ENCODE assay signal across 17 cellular contexts in genomic region chr5:177024559-177024958, GRCh38. TPM values are rescaled to one million over a fixed set of nuclear protein-coding genes. Genes with fewer than 3 reads are reported as not detected.
DNase-seq lines count a peak whose midpoint lies in the region; ATAC-seq and TF ChIP-seq lines count a peak whose summit lies in the region.
"Had no signal": no experiment of that assay in that cellular context is flagged by ENCODE, and none has a peak within 500 bp of the region (broad histone marks: within the 10 kb centered on the region; RNA-seq: fewer than 3 reads in every experiment).

No MANE protein-coding gene starts in this region.

- DNase-seq in CD4-positive, CD25-positive, alpha-beta regulatory T cell: no peak
- peak; percentile 11 for DNase-seq in GM12865 (ENCODE audit: low read depth)
- DNase-seq in activated naive CD8-positive, alpha-beta T cell treated with anti-CD3 and anti-CD28 coated beads, Interleukin-2, amount 10 ng/mL, durations not matched to agents 7 days and 5 days: no peak
- no peak for DNase-seq in naive thymus-derived CD4-positive, alpha-beta T cell
- no peak for DNase-seq in OCI-M1 (lab: John Stamatoyannopoulos, UW)
- no peak for DNase-seq in GM10248 (ENCODE audit: extremely low spot score)
- DNase-seq: BE2C, dermis blood vessel endothelial cell, heart right ventricle, KBM-7, substantia nigra, WERI-Rb-1 had no signal

- no peak for ATAC-seq in CD4-positive, CD25-positive, alpha-beta regulatory T cell (ENCODE audit: low read depth in 2 of 2)
- ATAC-seq in activated naive CD8-positive, alpha-beta T cell treated with anti-CD3 and anti-CD28 coated beads, Interleukin-2, amount 10 ng/mL, durations not matched to agents 7 days and 5 days (ENCODE audit: low read depth): no peak
- no peak for ATAC-seq in naive thymus-derived CD4-positive, alpha-beta T cell
- ATAC-seq in HG02973 (IDR thresholded peaks at IDR 0.05; ENCODE audit: unreplicated experiment) (no peak), HG03342 (IDR thresholded peaks at IDR 0.05; ENCODE audit: unreplicated experiment) (no peak)
- ATAC-seq: esophagus mucosa, heart right ventricle had no signal

- no peak overlapping the region for H3K27ac ChIP-seq in CD4-positive, CD25-positive, alpha-beta regulatory T cell (ENCODE audit: insufficient read depth, low read length, poor library complexity, severe bottlenecking)
- H3K27ac ChIP-seq in naive thymus-derived CD4-positive, alpha-beta T cell (ENCODE audit: low read depth, low read length): no peak overlapping the region
- H3K27ac ChIP-seq: ascending aorta, heart right ventricle, prostate gland, WERI-Rb-1 had no signal

- H3K27me3 Mint-ChIP-seq in CD4-positive, CD25-positive, alpha-beta regulatory T cell: no peaks in the 10 kb centered on the region
- no peaks in the 10 kb centered on the region for H3K27me3 Mint-ChIP-seq in activated naive CD8-positive, alpha-beta T cell treated with anti-CD3 and anti-CD28 coated beads, Interleukin-2, amount 10 ng/mL, durations not matched to agents 7 days and 5 days
- H3K27me3 Mint-ChIP-seq in naive thymus-derived CD4-positive, alpha-beta T cell: no peaks in the 10 kb centered on the region

- intact Hi-C loops in naive thymus-derived CD4-positive, alpha-beta T cell (cut with micrococcal nuclease): loop anchor here (5.0 to 10.0 kb wide), 3 partner anchors 328 to 530 kb away; partner anchors contain the start of genes FAM193B (in 1 of the 2) and LMAN2 (in 1 of the 2)

- no peaks in the 10 kb centered on the region for H3K27me3 ChIP-seq in CD4-positive, CD25-positive, alpha-beta regulatory T cell (ENCODE audit: control insufficient read depth, insufficient read depth, low read length)
- no peaks in the 10 kb centered on the region for H3K27me3 ChIP-seq in naive thymus-derived CD4-positive, alpha-beta T cell (ENCODE audit: control insufficient read depth in 2 of 2, insufficient read depth in 2 of 2, low read length in 2 of 2)
- H3K27me3 ChIP-seq: ascending aorta, BE2C, heart right ventricle had no signal

- peak overlapping the region; percentile 16 for H3K4me3 ChIP-seq in CD4-positive, CD25-positive, alpha-beta regulatory T cell (ENCODE audit: low read depth, low read length)
- H3K4me3 ChIP-seq in GM12865 (ENCODE audit: low read depth, low read length): no peak overlapping the region
- H3K4me3 ChIP-seq in naive thymus-derived CD4-positive, alpha-beta T cell (ENCODE audit: low read length): no peak overlapping the region
- H3K4me3 ChIP-seq: ascending aorta, heart right ventricle, prostate gland had no signal

- peaks cover 29 to 57% (median 44%) of the 10 kb centered on the region in 4 donors for H3K4me1 Mint-ChIP-seq in CD4-positive, CD25-positive, alpha-beta regulatory T cell
- peaks cover 24% of the 10 kb centered on the region for H3K4me1 Mint-ChIP-seq in activated naive CD8-positive, alpha-beta T cell treated with anti-CD3 and anti-CD28 coated beads, Interleukin-2, amount 10 ng/mL, durations not matched to agents 7 days and 5 days
- H3K4me1 Mint-ChIP-seq in naive thymus-derived CD4-positive, alpha-beta T cell: peaks cover 30 to 66% (median 50%) of the 10 kb centered on the region in 7 donors

- H3K36me3 Mint-ChIP-seq in CD4-positive, CD25-positive, alpha-beta regulatory T cell: peaks cover 16% of the 10 kb centered on the region
- H3K36me3 Mint-ChIP-seq in activated naive CD8-positive, alpha-beta T cell treated with anti-CD3 and anti-CD28 coated beads, Interleukin-2, amount 10 ng/mL, durations not matched to agents 7 days and 5 days: peaks cover 21% of the 10 kb centered on the region
- H3K36me3 Mint-ChIP-seq in naive thymus-derived CD4-positive, alpha-beta T cell: peaks cover 3 to 21% (median 13%) of the 10 kb centered on the region in 5 donors

- H3K9me3 Mint-ChIP-seq in CD4-positive, CD25-positive, alpha-beta regulatory T cell: peaks cover 0 to 2% (median 0%) of the 10 kb centered on the region in 7 donors
- peaks cover 2% of the 10 kb centered on the region for H3K9me3 Mint-ChIP-seq in activated naive CD8-positive, alpha-beta T cell treated with anti-CD3 and anti-CD28 coated beads, Interleukin-2, amount 10 ng/mL, durations not matched to agents 7 days and 5 days
- H3K9me3 Mint-ChIP-seq in naive thymus-derived CD4-positive, alpha-beta T cell: peaks cover 0 to 4% (median 0%) of the 10 kb centered on the region in 11 donors

- CTCF ChIA-PET in naive thymus-derived CD4-positive, alpha-beta T cell (lab: Charles Lee): no interaction called here
- CTCF ChIA-PET in GM10248 (lab: Yijun Ruan, JAX): interaction anchor here (1.0 to 1.3 kb wide), 3 partner anchors 10 to 364 kb away, joined by 3 to 4 read pairs (median 3); no protein-coding TSS in a partner anchor

- H3K36me3 ChIP-seq in CD4-positive, CD25-positive, alpha-beta regulatory T cell (ENCODE audit: control insufficient read depth, insufficient read depth, low read length): peaks cover 6% of the 10 kb centered on the region
- H3K36me3 ChIP-seq in naive thymus-derived CD4-positive, alpha-beta T cell (ENCODE audit: control insufficient read depth in 2 of 3, insufficient read depth in 3 of 3, low read length in 3 of 3): peaks cover 0 to 13% (median 0%) of the 10 kb centered on the region in 3 experiments
- H3K36me3 ChIP-seq: prostate gland, WERI-Rb-1 had no signal

- H3K4me1 ChIP-seq in CD4-positive, CD25-positive, alpha-beta regulatory T cell (ENCODE audit: control insufficient read depth, insufficient read depth, low read length, poor library complexity, severe bottlenecking): peaks cover 28% of the 10 kb centered on the region
- peaks cover 15 to 16% of the 10 kb centered on the region in 2 donors for H3K4me1 ChIP-seq in naive thymus-derived CD4-positive, alpha-beta T cell (ENCODE audit: control insufficient read depth in 2 of 2, insufficient read depth in 2 of 2, low read length in 2 of 2)
- H3K4me1 ChIP-seq: BE2C, prostate gland had no signal

- H3K4me3 Mint-ChIP-seq in CD4-positive, CD25-positive, alpha-beta regulatory T cell: peak overlapping the region; percentile 61 to 88 (median 72)
- peak overlapping the region; percentile 3 for H3K4me3 Mint-ChIP-seq in activated naive CD8-positive, alpha-beta T cell treated with anti-CD3 and anti-CD28 coated beads, Interleukin-2, amount 10 ng/mL, durations not matched to agents 7 days and 5 days
- peak overlapping the region; percentile 3 to 52 (median 22) for H3K4me3 Mint-ChIP-seq in naive thymus-derived CD4-positive, alpha-beta T cell

- peak overlapping the region; percentile 13 to 91 (median 78) for H3K27ac Mint-ChIP-seq in CD4-positive, CD25-positive, alpha-beta regulatory T cell
- H3K27ac Mint-ChIP-seq in activated naive CD8-positive, alpha-beta T cell treated with anti-CD3 and anti-CD28 coated beads, Interleukin-2, amount 10 ng/mL, durations not matched to agents 7 days and 5 days: no peak overlapping the region
- peak overlapping the region in 6 of 9 donors; percentile 0 to 79 (median 40) for H3K27ac Mint-ChIP-seq in naive thymus-derived CD4-positive, alpha-beta T cell

- TF ChIP-seq CTCF in GM12865 (IDR thresholded peaks at IDR 0.05; ENCODE audit: insufficient read depth, low read depth, low read length, missing control alignments): no peak
- TF ChIP-seq CTCF in GM10248 (IDR thresholded peaks at IDR 0.05; ENCODE audit: control extremely low read depth, extremely low read depth, low read depth, missing control alignments): no peak

- no peaks in the 10 kb centered on the region for H3K9me3 ChIP-seq in CD4-positive, CD25-positive, alpha-beta regulatory T cell (ENCODE audit: control insufficient read depth in 2 of 2, low read length in 2 of 2)
- H3K9me3 ChIP-seq in naive thymus-derived CD4-positive, alpha-beta T cell (ENCODE audit: control insufficient read depth in 2 of 3, low read length in 3 of 3): no peaks in the 10 kb centered on the region
- H3K9me3 ChIP-seq: ascending aorta, BE2C, heart right ventricle, prostate gland had no signal

- POLR2A ChIA-PET in activated naive CD8-positive, alpha-beta T cell treated with anti-CD3 and anti-CD28 coated beads, Interleukin-2, amount 10 ng/mL, durations not matched to agents 7 days and 5 days (lab: Charles Lee): interaction anchor here (0.6 kb wide), 1 partner anchor 277 kb away, joined by 4 read pairs; no protein-coding TSS in a partner anchor
- POLR2A ChIA-PET in naive thymus-derived CD4-positive, alpha-beta T cell (lab: Charles Lee): interaction anchor here (2.2 kb wide), 1 partner anchor 18 kb away, joined by 9 read pairs; the partner anchor contains the start of gene UIMC1
- POLR2A ChIA-PET in GM10248 (lab: Yijun Ruan, JAX): no interaction called here

RNA-seq across cellular contexts. Expression of gene ZNF346, which starts 2.1 kb away (rescaled TPM):
- total RNA-seq in CD4-positive, CD25-positive, alpha-beta regulatory T cell: 24.2 TPM
- 10 to 100 TPM; 10.5 to 22.1 (median 14.2) TPM for polyA plus RNA-seq in CD4-positive, CD25-positive, alpha-beta regulatory T cell
- 10 to 100 TPM; 21.7 to 30.7 TPM for total RNA-seq in activated naive CD8-positive, alpha-beta T cell treated with anti-CD3 and anti-CD28 coated beads, Interleukin-2, amount 10 ng/mL, durations not matched to agents 7 days and 5 days
- total RNA-seq in naive thymus-derived CD4-positive, alpha-beta T cell: 10 to 100 TPM; 18.1 to 28.2 (median 24.0) TPM
- 10 to 100 TPM; 13.4 to 23.9 TPM for polyA plus RNA-seq in naive thymus-derived CD4-positive, alpha-beta T cell

RNA-seq across cellular contexts. Expression of gene UIMC1, which starts 18.0 kb away (rescaled TPM):
- total RNA-seq in CD4-positive, CD25-positive, alpha-beta regulatory T cell: 80.7 TPM
- polyA plus RNA-seq in CD4-positive, CD25-positive, alpha-beta regulatory T cell: 10 to 100 TPM; 18.0 to 23.3 (median 21.1) TPM
- total RNA-seq in activated naive CD8-positive, alpha-beta T cell treated with anti-CD3 and anti-CD28 coated beads, Interleukin-2, amount 10 ng/mL, durations not matched to agents 7 days and 5 days: 10 to 100 TPM; 52.8 to 54.1 TPM
- 10 to 100 TPM; 52.9 to 60.8 (median 59.9) TPM for total RNA-seq in naive thymus-derived CD4-positive, alpha-beta T cell
- 10 to 100 TPM; 17.5 to 37.0 TPM for polyA plus RNA-seq in naive thymus-derived CD4-positive, alpha-beta T cell

Comparison
In these comparisons a context has a peak if more than half of its experiments do, and no peak if none do; other contexts are left out.
1. H3K4me3 Mint-ChIP-seq: peak in every context shown above with its lines; median percentile 72 in CD4-positive, CD25-positive, alpha-beta regulatory T cell; 22 in naive thymus-derived CD4-positive, alpha-beta T cell; 3 in activated naive CD8-positive, alpha-beta T cell treated with anti-CD3 and anti-CD28 coated beads, Interleukin-2, amount 10 ng/mL, durations not matched to agents 7 days and 5 days.